In genomic region chr5:169634606-169635005, GRCh38 we compare ENCODE assay signal across 9 cellular contexts. TPM values are rescaled to one million over a fixed set of nuclear protein-coding genes. Genes with fewer than 3 reads are reported as not detected.
"Had no signal": no experiment of that assay in that cellular context is flagged by ENCODE, and none has a peak within 500 bp of the region (broad histone marks: within the 10 kb centered on the region; RNA-seq: fewer than 3 reads in every experiment).

No MANE protein-coding gene starts in this region.

- ATAC-seq: HepG2, K562 had no signal

- H3K27me3 Mint-ChIP-seq: IgD-negative memory B cell had no signal

- H3K4me3 ChIP-seq: K562 had no signal

- H3K27ac ChIP-seq: HL-60, KMS-11 had no signal

- H3K9ac ChIP-seq: KMS-11 had no signal

- H3K4me2 ChIP-seq: KMS-11 had no signal

- DNase-seq: IMR-90, KBM-7, KG1 had no signal

RNA-seq across cellular contexts. Expression of gene DOCK2, which starts 2.5 kb away (rescaled TPM):
- total RNA-seq: HepG2, HT-29 had no signal
